ENCODE assay signal across 1 cellular context in genomic region chr17:19703776-19704371, GRCh38.
TF ChIP-seq lines count a peak whose summit lies in the region.

No MANE protein-coding gene starts in this region.

TF ChIP-seq in HepG2, 621 proteins besides CTCF, POLR2A, EP300 and RAD21 (continued from another document and continues in another):
- peak; percentile 45 for TF ChIP-seq SAP130 (CRISPR knock-in tag; IDR thresholded peaks at IDR 0.05; ENCODE audit: low read depth)
- no peak for TF ChIP-seq BORCS8-MEF2B (CRISPR knock-in tag; IDR thresholded peaks at IDR 0.05)
- TF ChIP-seq TEF (CRISPR knock-in tag; IDR thresholded peaks at IDR 0.05), result no peak
- peak; percentile 27; the same call in 1 of the 2 replicates for TF ChIP-seq HNF4G (IDR thresholded peaks at IDR 0.05; ENCODE audit: borderline replicate concordance, low read depth, low read length)
- TF ChIP-seq HNF4G (CRISPR knock-in tag; IDR thresholded peaks at IDR 0.05; ENCODE audit: borderline replicate concordance, low read depth), result no peak
- peak; percentile 89 for TF ChIP-seq ZNF710 (CRISPR knock-in tag; IDR thresholded peaks at IDR 0.05; ENCODE audit: borderline replicate concordance)
- TF ChIP-seq ZNF234 (CRISPR knock-in tag; conservative IDR thresholded peaks at IDR 0.05), result no peak
- TF ChIP-seq CREB3 (CRISPR knock-in tag; IDR thresholded peaks at IDR 0.05), result no peak
- no peak for TF ChIP-seq MXD4 (CRISPR knock-in tag; IDR thresholded peaks at IDR 0.05)
- TF ChIP-seq TAF1 (CRISPR knock-in tag; IDR thresholded peaks at IDR 0.05), result no peak
- peak; percentile 56; the same call in 1 of the 2 replicates for TF ChIP-seq MTA1 (CRISPR knock-in tag; IDR thresholded peaks at IDR 0.05; ENCODE audit: borderline replicate concordance)
- TF ChIP-seq ZNF503 (CRISPR knock-in tag; IDR thresholded peaks at IDR 0.05), result no peak
- peak; percentile 62 for TF ChIP-seq ARID5B (CRISPR knock-in tag; IDR thresholded peaks at IDR 0.05)
- no peak for TF ChIP-seq THAP9 (CRISPR knock-in tag; IDR thresholded peaks at IDR 0.05; ENCODE audit: borderline replicate concordance)
- peak; percentile 26; the same call in 1 of the 2 replicates for TF ChIP-seq AKAP8 (CRISPR knock-in tag; IDR thresholded peaks at IDR 0.05)
- TF ChIP-seq MYNN (CRISPR knock-in tag; IDR thresholded peaks at IDR 0.05; ENCODE audit: low read depth), result no peak
- peak; percentile 51; the same call in 1 of the 2 replicates for TF ChIP-seq PAXIP1 (CRISPR knock-in tag; conservative IDR thresholded peaks at IDR 0.05)
- peak; percentile 41; the same call in 1 of the 2 replicates for TF ChIP-seq PITX1 (CRISPR knock-in tag; IDR thresholded peaks at IDR 0.05)
- TF ChIP-seq TBL1XR1 (IDR thresholded peaks at IDR 0.05; ENCODE audit: borderline replicate concordance, low read length, partially characterized antibody), result no peak
- no peak for TF ChIP-seq ZNF589 (CRISPR knock-in tag; conservative IDR thresholded peaks at IDR 0.05)
- peak in 1 of 2 experiments; percentile 45; a peak in 1 of 4 replicates for TF ChIP-seq NR2F1 (CRISPR knock-in tag; IDR thresholded peaks at IDR 0.05)
- TF ChIP-seq ZMYM3 (CRISPR knock-in tag; IDR thresholded peaks at IDR 0.05), result peak; percentile 58; the same call in 1 of the 2 replicates
- peak; percentile 55 for TF ChIP-seq RARA (CRISPR knock-in tag; IDR thresholded peaks at IDR 0.05)
- no peak for TF ChIP-seq TEAD3 (CRISPR knock-in tag; optimal IDR thresholded peaks at IDR 0.05; ENCODE audit: borderline replicate concordance)
- TF ChIP-seq ZNF333 (CRISPR knock-in tag; IDR thresholded peaks at IDR 0.05; ENCODE audit: borderline replicate concordance), result peak; percentile 73; the same call in 1 of the 2 replicates
- TF ChIP-seq HOXA3 (CRISPR knock-in tag; IDR thresholded peaks at IDR 0.05), result 0 out of 2 replicates have a peak, but pooled peaks have one; percentile 34
- no peak for TF ChIP-seq ZNF629 (CRISPR knock-in tag; conservative IDR thresholded peaks at IDR 0.05)
- TF ChIP-seq NR2F6 (IDR thresholded peaks at IDR 0.05), result peak; percentile 85
- TF ChIP-seq NR2F6 (CRISPR knock-in tag; IDR thresholded peaks at IDR 0.05), result peak; percentile 91
- TF ChIP-seq HIC2 (CRISPR knock-in tag; IDR thresholded peaks at IDR 0.05; ENCODE audit: low read depth), result peak; percentile 98
- TF ChIP-seq FOXA1 (IDR thresholded peaks at IDR 0.05), result no peak
- TF ChIP-seq FOXA1 (CRISPR knock-in tag; IDR thresholded peaks at IDR 0.05), result peak; percentile 39; the same call in 1 of the 2 replicates
- 0 out of 2 replicates have a peak, but pooled peaks have one; percentile 19 for TF ChIP-seq TARDBP (CRISPR knock-in tag; IDR thresholded peaks at IDR 0.05)
- TF ChIP-seq ELF1 (CRISPR knock-in tag; IDR thresholded peaks at IDR 0.05), result no peak
- TF ChIP-seq GABPB1 (CRISPR knock-in tag; IDR thresholded peaks at IDR 0.05), result peak; percentile 25; the same call in 1 of the 2 replicates
- 0 out of 2 replicates have a peak, but pooled peaks have one; percentile 54 for TF ChIP-seq ZNF274 (CRISPR knock-in tag; IDR thresholded peaks at IDR 0.05)
